ENCODE assay signal across 15 cellular contexts in genomic region chr4:124202106-124202505, GRCh38.
DNase-seq lines count a peak whose midpoint lies in the region; ATAC-seq and TF ChIP-seq lines count a peak whose summit lies in the region.
"Had no signal": no experiment of that assay in that cellular context is flagged by ENCODE, and none has a peak within 500 bp of the region (broad histone marks: within the 10 kb centered on the region; RNA-seq: fewer than 3 reads in every experiment).

No MANE protein-coding gene starts in this region.

- H3K27me3 Mint-ChIP-seq in T-cell = no peaks in the 10 kb centered on the region
- H3K27me3 Mint-ChIP-seq: activated CD4-positive, alpha-beta memory T cell treated with anti-CD3 and anti-CD28 coated beads, Interleukin-2, amount 10 ng/mL, durations not matched to agents 7 days and 5 days; natural killer cell treated with Interleukin-12 subunit alpha and Interleukin-12 subunit beta and Interleukin-15 and Interleukin-18, amount 100 ng/mL, for 72 hours had no signal

- H3K4me3 Mint-ChIP-seq in T-cell = no peak overlapping the region
- H3K4me3 Mint-ChIP-seq: activated CD4-positive, alpha-beta memory T cell treated with anti-CD3 and anti-CD28 coated beads, Interleukin-2, amount 10 ng/mL, durations not matched to agents 7 days and 5 days; natural killer cell treated with Interleukin-12 subunit alpha and Interleukin-12 subunit beta and Interleukin-15 and Interleukin-18, amount 100 ng/mL, for 72 hours had no signal

- CTCF ChIA-PET in T-cell (lab: Charles Lee) = no interaction called here

- peaks cover 0 to 4% (median 0%) of the 10 kb centered on the region in 3 donors for H3K9me3 Mint-ChIP-seq in T-cell
- H3K9me3 Mint-ChIP-seq: activated CD4-positive, alpha-beta memory T cell treated with anti-CD3 and anti-CD28 coated beads, Interleukin-2, amount 10 ng/mL, durations not matched to agents 7 days and 5 days; natural killer cell treated with Interleukin-12 subunit alpha and Interleukin-12 subunit beta and Interleukin-15 and Interleukin-18, amount 100 ng/mL, for 72 hours had no signal

- WGBS in hepatocyte (ENCODE audit: low lambda C conversion rate, missing lambda C conversion rate) = 40% methylated on average over 2 of the region's 2 CpGs
- WGBS in aorta, 2 donors = 0 to 1% methylated on average over 2 of the region's 2 CpGs

- H3K79me2 ChIP-seq in hepatocyte = no peaks in the 10 kb centered on the region

- no peaks in the 10 kb centered on the region for H3K36me3 ChIP-seq in right atrium auricular region
- H3K36me3 ChIP-seq in hepatocyte (replicated peaks; ENCODE audit: insufficient read depth, low read depth) = no peaks in the 10 kb centered on the region
- H3K36me3 ChIP-seq in aorta (ENCODE audit: control insufficient read depth in 1 of 2, insufficient read depth in 2 of 2, low read length in 1 of 2) = no peaks in the 10 kb centered on the region

- DNase-seq in Right ventricle myocardium superior = peak; percentile 37
- no peak for DNase-seq in right atrium auricular region (ENCODE audit: low spot score)
- DNase-seq in choroid plexus epithelial cell (ENCODE audit: low read depth) = peak; percentile 77
- peak; percentile 24 for DNase-seq in hepatocyte (ENCODE audit: low spot score)
- DNase-seq in aorta = peak in 1 of 2 donors; percentile 70
- no peak for DNase-seq in germinal center (ENCODE audit: low spot score)
- no peak for DNase-seq in T-cell
- DNase-seq: activated CD4-positive, alpha-beta memory T cell treated with anti-CD3 and anti-CD28 coated beads, Interleukin-2, amount 10 ng/mL, durations not matched to agents 7 days and 5 days; Karpas-422; NCI-H1930; NCI-H69; trophoblast cell had no signal

- H2AFZ ChIP-seq in hepatocyte = peak overlapping the region; percentile 33

- ATAC-seq in Right ventricle myocardium superior (ENCODE audit: poor library complexity) = peak; percentile 56
- peak; percentile 73 for ATAC-seq in aorta (ENCODE audit: low FRiP score)
- ATAC-seq in esophagus mucosa = no peak
- no peak for ATAC-seq in T-cell (replicated peaks in 1 of 4)
- ATAC-seq: natural killer cell treated with Interleukin-12 subunit alpha and Interleukin-12 subunit beta and Interleukin-15 and Interleukin-18, amount 100 ng/mL, for 72 hours had no signal

- POLR2A ChIA-PET in T-cell (lab: Charles Lee) = no interaction called here

- no peaks in the 10 kb centered on the region for H3K36me3 Mint-ChIP-seq in T-cell
- H3K36me3 Mint-ChIP-seq: natural killer cell treated with Interleukin-12 subunit alpha and Interleukin-12 subunit beta and Interleukin-15 and Interleukin-18, amount 100 ng/mL, for 72 hours had no signal

- H3K27ac ChIP-seq in right atrium auricular region (no peak overlapping the region), hepatocyte (no peak overlapping the region), aorta (ENCODE audit: low read depth in 1 of 2, low read length in 2 of 2) (no peak overlapping the region)
- H3K27ac ChIP-seq: RWPE1 had no signal

- H3K9me3 ChIP-seq in right atrium auricular region = no peaks in the 10 kb centered on the region
- no peaks in the 10 kb centered on the region for H3K9me3 ChIP-seq in hepatocyte (ENCODE audit: low read depth)
- H3K9me3 ChIP-seq in aorta (ENCODE audit: control insufficient read depth, low read length) = no peaks in the 10 kb centered on the region

- H3K27ac Mint-ChIP-seq in T-cell = no peak overlapping the region
- H3K27ac Mint-ChIP-seq: activated CD4-positive, alpha-beta memory T cell treated with anti-CD3 and anti-CD28 coated beads, Interleukin-2, amount 10 ng/mL, durations not matched to agents 7 days and 5 days; natural killer cell treated with Interleukin-12 subunit alpha and Interleukin-12 subunit beta and Interleukin-15 and Interleukin-18, amount 100 ng/mL, for 72 hours had no signal

- H4K20me1 ChIP-seq in hepatocyte (ENCODE audit: insufficient read depth, poor library complexity, severe bottlenecking) = no peaks in the 10 kb centered on the region

- no peak overlapping the region for H3K4me2 ChIP-seq in hepatocyte

- peak in 1 of 2 donors; percentile 39 for TF ChIP-seq CTCF in right atrium auricular region (IDR thresholded peaks at IDR 0.05)
- TF ChIP-seq CTCF in choroid plexus epithelial cell (conservative IDR thresholded peaks at IDR 0.05; ENCODE audit: low read depth, low read length) = peak; percentile 66
- peak; percentile 25 for TF ChIP-seq CTCF in hepatocyte (IDR thresholded peaks at IDR 0.05; ENCODE audit: poor library complexity)

- intact Hi-C loops in Right ventricle myocardium superior (cut with DNase I) = no loop called here
- intact Hi-C loops in aorta (cut with DNase I) = loop anchor here in 1 of 2 donors (10.0 kb wide), 1 partner anchor 57 kb away; no protein-coding TSS in a partner anchor

- H3K27me3 ChIP-seq in right atrium auricular region (no peaks in the 10 kb centered on the region), hepatocyte (no peaks in the 10 kb centered on the region), aorta (ENCODE audit: control insufficient read depth in 1 of 2, insufficient read depth in 2 of 2, low read length in 1 of 2) (no peaks in the 10 kb centered on the region)

- H3K9me2 ChIP-seq in hepatocyte (replicated peaks; ENCODE audit: insufficient read depth) = no peaks in the 10 kb centered on the region

- H3K4me1 Mint-ChIP-seq in T-cell = no peaks in the 10 kb centered on the region
- H3K4me1 Mint-ChIP-seq: activated CD4-positive, alpha-beta memory T cell treated with anti-CD3 and anti-CD28 coated beads, Interleukin-2, amount 10 ng/mL, durations not matched to agents 7 days and 5 days had no signal

- no peaks in the 10 kb centered on the region for H3K4me1 ChIP-seq in right atrium auricular region
- H3K4me1 ChIP-seq in hepatocyte (ENCODE audit: insufficient read depth) = peaks cover 8% of the 10 kb centered on the region
- H3K4me1 ChIP-seq in aorta (ENCODE audit: control insufficient read depth in 1 of 2, insufficient read depth in 2 of 2, low read length in 2 of 2) = peaks cover 0 to 3% of the 10 kb centered on the region in 2 donors

- no peak overlapping the region for H3K4me3 ChIP-seq in right atrium auricular region
- H3K4me3 ChIP-seq in choroid plexus epithelial cell (ENCODE audit: low read depth, low read length) = no peak overlapping the region
- H3K4me3 ChIP-seq in hepatocyte = no peak overlapping the region
- H3K4me3 ChIP-seq in aorta (ENCODE audit: low read length in 2 of 2) = no peak overlapping the region

Comparison
In these comparisons a context has a peak if more than half of its experiments do, and no peak if none do; other contexts are left out.
1. DNase-seq: peak in Right ventricle myocardium superior (single experiment), choroid plexus epithelial cell (single experiment) and hepatocyte (single experiment); none in right atrium auricular region (single experiment), germinal center (single experiment) and T-cell (0 of 34).
2. ATAC-seq: peak in Right ventricle myocardium superior (single experiment) and aorta (single experiment); none in esophagus mucosa (single experiment) and T-cell (0 of 4).